In the genomic region with DNA sequence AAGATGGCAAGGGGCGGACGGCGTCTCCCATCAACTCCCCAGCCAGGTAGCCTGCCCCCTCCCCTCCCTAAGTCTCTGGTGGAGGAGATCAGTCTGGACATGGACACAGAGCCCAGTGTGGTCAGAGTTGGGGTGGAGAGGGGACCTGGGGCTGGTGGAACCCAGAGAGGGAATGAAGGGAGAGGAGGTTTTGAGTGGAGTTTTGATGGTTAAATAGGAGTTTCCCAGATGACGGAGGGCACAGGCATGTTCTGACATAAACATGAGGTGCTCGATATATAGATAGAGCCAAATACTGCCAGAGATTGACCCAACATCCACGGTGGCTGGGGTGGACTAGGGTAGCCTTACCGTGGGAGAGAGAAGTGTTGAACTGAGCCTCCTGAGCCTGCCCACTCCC, we compare ENCODE assay signal across 30 cellular contexts. TPM values are rescaled to one million over a fixed set of nuclear protein-coding genes. Genes with fewer than 3 reads are reported as not detected.
"Had no signal": no experiment of that assay in that cellular context is flagged by ENCODE, and none has a peak within 500 bp of the region (broad histone marks: within the 10 kb centered on the region; RNA-seq: fewer than 3 reads in every experiment).

No MANE protein-coding gene starts in this region.

- H3K36me3 ChIP-seq: gastrocnemius medialis, lower lobe of right lung, prostate gland, sigmoid colon, tibial artery had no signal

- H3K27ac Mint-ChIP-seq: endodermal cell; nephron progenitor cell; stimulated activated memory B cell treated with anti-CD40 and anti-IgM and Interleukin-4, amounts not matched to agents 10 μg/mL and 1 μg/mL and 100 μg/mL, for 72 hours; type B pancreatic cell had no signal

- H3K27me3 ChIP-seq: dorsolateral prefrontal cortex, gastrocnemius medialis, testis had no signal

- H3K9me3 ChIP-seq: gastrocnemius medialis, lower lobe of right lung, prostate gland, sigmoid colon, testis had no signal

- H3K4me1 Mint-ChIP-seq: endodermal cell; nephron progenitor cell; stimulated activated memory B cell treated with anti-CD40 and anti-IgM and Interleukin-4, amounts not matched to agents 10 μg/mL and 1 μg/mL and 100 μg/mL, for 72 hours had no signal

- ATAC-seq: esophagus mucosa; gastrocnemius medialis; left ventricle myocardium superior; lower lobe of right lung; naive thymus-derived CD8-positive, alpha-beta T cell; right cardiac atrium; stimulated activated memory B cell treated with anti-CD40 and anti-IgM and Interleukin-4, amounts not matched to agents 10 μg/mL and 1 μg/mL and 100 μg/mL, for 72 hours; stimulated activated naive CD8-positive, alpha-beta T cell treated with anti-CD3 and anti-CD28 coated beads, Interleukin-15, Interleukin-2, amounts not matched to agents 100 U/mL and 50 U/mL, for 24 hours had no signal

- H3K27me3 Mint-ChIP-seq: naive thymus-derived CD8-positive, alpha-beta T cell; type B pancreatic cell had no signal

- H3K27ac ChIP-seq: dorsolateral prefrontal cortex, epithelial cell of prostate, gastrocnemius medialis, lower lobe of right lung, parathyroid adenoma, prostate gland, sigmoid colon, testis, tibial artery had no signal

- DNase-seq: dorsolateral prefrontal cortex; effector CD4-positive, alpha-beta T cell; endodermal cell; foreskin fibroblast; gastrocnemius medialis; head of caudate nucleus; left ventricle myocardium superior; lower lobe of right lung; naive thymus-derived CD8-positive, alpha-beta T cell; nephron progenitor cell; right cardiac atrium; sigmoid colon; stimulated activated CD4-positive, alpha-beta T cell treated with anti-CD3 and anti-CD28 coated beads, Interleukin-2, amount 100 ng/mL, for 24 hours; stimulated activated CD4-positive, alpha-beta T cell treated with anti-CD3 and anti-CD28 coated beads, Interleukin-4, amount 100 ng/mL, for 24 hours; stimulated activated naive CD8-positive, alpha-beta T cell treated with anti-CD3 and anti-CD28 coated beads, Interleukin-15, Interleukin-2, amounts not matched to agents 100 U/mL and 50 U/mL, for 24 hours; substantia nigra; testis; tibial artery had no signal

- H3K4me1 ChIP-seq: gastrocnemius medialis, lower lobe of right lung, parathyroid adenoma, prostate gland, sigmoid colon, tibial artery had no signal

- H3K4me3 ChIP-seq: dorsolateral prefrontal cortex, gastrocnemius medialis, lower lobe of right lung, prostate gland, sigmoid colon, testis, tibial artery had no signal

- H3K4me3 Mint-ChIP-seq: endodermal cell; naive thymus-derived CD8-positive, alpha-beta T cell; nephron progenitor cell; stimulated activated memory B cell treated with anti-CD40 and anti-IgM and Interleukin-4, amounts not matched to agents 10 μg/mL and 1 μg/mL and 100 μg/mL, for 72 hours; type B pancreatic cell had no signal

- H3K9me3 Mint-ChIP-seq: naive thymus-derived CD8-positive, alpha-beta T cell had no signal

- H3K36me3 Mint-ChIP-seq: naive thymus-derived CD8-positive, alpha-beta T cell had no signal

RNA-seq across cellular contexts. Expression of a gene that starts 14.1 kb away (rescaled TPM):
- total RNA-seq: gastrocnemius medialis, left ventricle myocardium superior, mesenteric fat pad, omental fat pad, right cardiac atrium, skeletal muscle tissue had no signal

RNA-seq across cellular contexts. Expression of a gene that starts 16.3 kb away (rescaled TPM):
- total RNA-seq: gastrocnemius medialis, left ventricle myocardium superior, myocyte, prostate gland, renal cortical epithelial cell, right cardiac atrium, sigmoid colon had no signal

RNA-seq across cellular contexts. Expression of a gene that starts 39.4 kb away (rescaled TPM):
- total RNA-seq: esophagus mucosa; glomerular endothelial cell; left ventricle myocardium superior; lower lobe of right lung; mesenteric fat pad; naive thymus-derived CD8-positive, alpha-beta T cell; renal cortical epithelial cell; sigmoid colon had no signal
